8 cellular contexts compared by ENCODE assay signal in the genomic region with DNA sequence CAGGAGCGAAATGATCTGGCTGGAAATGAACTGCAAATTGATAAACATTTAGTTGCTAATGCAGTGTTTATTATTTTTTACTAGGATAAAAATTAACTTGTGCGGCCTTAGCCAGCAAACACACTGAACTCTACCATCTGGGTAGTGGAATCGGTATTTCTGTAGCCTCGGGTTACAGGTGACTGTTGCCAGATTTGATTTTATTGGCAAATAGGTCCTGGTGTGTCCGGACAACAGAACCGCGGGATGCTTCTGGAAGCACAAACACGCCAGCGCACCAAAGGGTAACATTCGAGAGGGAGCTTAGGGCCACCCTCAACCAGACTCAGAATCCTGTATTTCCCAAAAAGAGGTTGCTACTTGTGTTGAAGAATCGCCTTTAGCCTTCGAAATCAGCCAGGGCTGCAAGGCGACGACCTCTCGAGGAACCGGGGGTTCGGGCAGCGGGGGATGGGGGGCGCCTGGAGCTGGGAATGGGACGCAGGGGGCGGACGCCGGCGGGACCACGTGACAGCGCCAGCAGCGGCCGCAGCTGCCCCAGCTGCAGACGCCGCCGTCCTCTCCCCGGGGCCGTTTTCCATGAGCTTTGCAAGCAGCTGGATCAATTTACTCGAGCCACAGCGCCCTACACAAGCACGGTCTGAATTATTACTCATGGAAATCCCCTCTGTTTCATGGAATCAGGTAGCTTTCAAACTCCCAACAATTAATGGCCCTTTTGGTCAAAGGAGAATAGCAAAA.
DNase-seq lines count a peak whose midpoint lies in the region; ATAC-seq and TF ChIP-seq lines count a peak whose summit lies in the region.

No MANE protein-coding gene starts in this region.

- peak overlapping the region; percentile 51 to 73 (median 67); a peak in 20 of 22 replicates for H3K9ac ChIP-seq in BLaER1 treated with 17β-estradiol and CSF1 and Interleukin-3, amounts not matched to agents 10 nM and 100 nM

- H4K20me1 ChIP-seq in BLaER1 treated with 17β-estradiol and CSF1 and Interleukin-3, amounts not matched to agents 10 nM and 100 nM, result no peaks in the 10 kb centered on the region

- 8 to 12% (median 10%) methylated on average over 33 to 36 of the region's 36 CpGs for WGBS in adrenal gland, 4 donors

- DNase-seq in NCI-H1092 treated with DMSO at 0.1 percent for 48 hours (lab: John Stamatoyannopoulos, UW), result peak; percentile 94
- peak; percentile 75 to 88 (median 78) for DNase-seq in adrenal gland
- peak; percentile 79 for DNase-seq in left ventricle myocardium inferior
- DNase-seq in retinal pigment epithelial cell (ENCODE audit: low read depth), result no peak
- no peak for DNase-seq in WERI-Rb-1
- no peak for DNase-seq in NCI-H1694 (lab: John Stamatoyannopoulos, UW)

- peaks cover 84 to 100% (median 93%) of the 10 kb centered on the region in 10 experiments for H3K4me1 ChIP-seq in BLaER1 treated with 17β-estradiol and CSF1 and Interleukin-3, amounts not matched to agents 10 nM and 100 nM
- H3K4me1 ChIP-seq in adrenal gland (replicated peaks in 1 of 2) (peaks cover 27 to 50% of the 10 kb centered on the region in 2 donors), left ventricle myocardium inferior (peaks cover 40% of the 10 kb centered on the region)

- H3K27me3 ChIP-seq in BLaER1 treated with 17β-estradiol and CSF1 and Interleukin-3, amounts not matched to agents 10 nM and 100 nM, result no peaks in the 10 kb centered on the region
- H3K27me3 ChIP-seq in adrenal gland (no peaks in the 10 kb centered on the region), left ventricle myocardium inferior (ENCODE audit: low read depth) (no peaks in the 10 kb centered on the region), WERI-Rb-1 (ENCODE audit: insufficient read depth, low read depth, severe bottlenecking) (no peaks in the 10 kb centered on the region)

- no peak for TF ChIP-seq CTCF in adrenal gland (IDR thresholded peaks at IDR 0.05)
- no peak for TF ChIP-seq CTCF in left ventricle myocardium inferior (IDR thresholded peaks at IDR 0.05; ENCODE audit: borderline replicate concordance)
- TF ChIP-seq CTCF in retinal pigment epithelial cell (conservative IDR thresholded peaks at IDR 0.05; ENCODE audit: low read depth, low read length), result no peak
- TF ChIP-seq CTCF in WERI-Rb-1 (IDR thresholded peaks at IDR 0.05; ENCODE audit: low read depth, low read length), result no peak

- intact Hi-C loops in adrenal gland (cut with DNase I) (loop anchor here in 1 of 2 donors (10.0 kb wide), 1 partner anchor 245 kb away; no protein-coding TSS in a partner anchor), left ventricle myocardium inferior (cut with micrococcal nuclease) (loop anchor here (10.0 kb wide), 1 partner anchor 245 kb away; no protein-coding TSS in a partner anchor)

- no peak for ATAC-seq in HG02759 (IDR thresholded peaks at IDR 0.05; ENCODE audit: unreplicated experiment)

- H3K4me3 ChIP-seq in BLaER1 treated with 17β-estradiol and CSF1 and Interleukin-3, amounts not matched to agents 10 nM and 100 nM, result peak overlapping the region in 4 of 10 experiments; percentile 7 to 45 (median 36); a peak in 7 of 20 replicates
- H3K4me3 ChIP-seq in adrenal gland (peak overlapping the region in 1 of 4 donors; percentile 54), left ventricle myocardium inferior (peak overlapping the region; percentile 51), retinal pigment epithelial cell (ENCODE audit: low read length) (peak overlapping the region; percentile 5), WERI-Rb-1 (ENCODE audit: low read depth, low read length) (no peak overlapping the region)

- H3K36me3 ChIP-seq in BLaER1 treated with 17β-estradiol and CSF1 and Interleukin-3, amounts not matched to agents 10 nM and 100 nM, result peaks cover 0 to 7% (median 0%) of the 10 kb centered on the region in 11 experiments; a peak in 2 of 22 replicates
- no peaks in the 10 kb centered on the region for H3K36me3 ChIP-seq in adrenal gland (replicated peaks in 1 of 2)
- H3K36me3 ChIP-seq in left ventricle myocardium inferior, result no peaks in the 10 kb centered on the region
- H3K36me3 ChIP-seq in WERI-Rb-1, result no peaks in the 10 kb centered on the region

- H3K9me3 ChIP-seq in BLaER1 treated with 17β-estradiol and CSF1 and Interleukin-3, amounts not matched to agents 10 nM and 100 nM (replicated peaks in 1 of 11), result peaks cover 0 to 4% (median 0%) of the 10 kb centered on the region in 11 experiments; a peak in 5 of 22 replicates
- H3K9me3 ChIP-seq in adrenal gland (replicated peaks in 1 of 3) (no peaks in the 10 kb centered on the region), left ventricle myocardium inferior (replicated peaks) (no peaks in the 10 kb centered on the region), WERI-Rb-1 (ENCODE audit: severe bottlenecking) (no peaks in the 10 kb centered on the region)

- peak overlapping the region; percentile 37 to 100 (median 79); a peak in 21 of 22 replicates for H3K27ac ChIP-seq in BLaER1 treated with 17β-estradiol and CSF1 and Interleukin-3, amounts not matched to agents 10 nM and 100 nM
- H3K27ac ChIP-seq in adrenal gland (peak overlapping the region; percentile 66 to 97 (median 91)), left ventricle myocardium inferior (replicated peaks) (peak overlapping the region; percentile 87), WERI-Rb-1 (no peak overlapping the region)

- TF ChIP-seq POLR2A in adrenal gland (IDR thresholded peaks at IDR 0.05), result peak in 1 of 2 donors; percentile 56

- H3K4me2 ChIP-seq in BLaER1 treated with 17β-estradiol and CSF1 and Interleukin-3, amounts not matched to agents 10 nM and 100 nM, result peak overlapping the region; percentile 61 to 97 (median 85)

Comparison
In these comparisons a context has a peak if more than half of its experiments do, and no peak if none do; other contexts are left out.
1. DNase-seq: peak in NCI-H1092 treated with DMSO at 0.1 percent for 48 hours (single experiment), adrenal gland (7 of 7) and left ventricle myocardium inferior (single experiment); none in retinal pigment epithelial cell (single experiment), WERI-Rb-1 (single experiment) and NCI-H1694 (single experiment).